ENCODE assay signal across 1 cellular context in the genomic region with DNA sequence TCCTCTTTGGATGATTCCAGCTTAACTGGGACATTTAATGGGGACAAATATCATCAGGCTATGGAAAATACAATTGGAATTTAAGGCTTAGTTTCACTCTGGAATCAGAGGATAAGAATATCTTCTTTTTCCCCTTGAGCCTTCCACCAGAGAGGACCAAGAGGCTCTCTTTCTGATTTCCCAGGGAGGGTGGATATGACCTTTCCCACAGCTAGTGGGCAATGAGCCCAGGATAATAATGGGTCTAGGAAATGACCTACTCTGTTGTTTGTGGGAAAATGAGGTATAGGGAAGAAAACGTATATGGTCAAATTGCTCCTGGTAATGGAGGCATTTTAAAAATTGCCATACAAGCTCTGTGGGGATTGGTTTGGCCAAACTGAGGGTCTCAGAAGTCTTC.
TF ChIP-seq lines count a peak whose summit lies in the region.

No MANE protein-coding gene starts in this region.

TF ChIP-seq in GM23338, 12 proteins besides CTCF, POLR2A, EP300 and RAD21 (continued from another document):
- TF ChIP-seq STAT1 (IDR thresholded peaks at IDR 0.05; ENCODE audit: unreplicated experiment) (no peak), JUNB (IDR thresholded peaks at IDR 0.05; ENCODE audit: unreplicated experiment) (no peak)
